Comparison of ENCODE assay signal across 8 cellular contexts in the genomic region with DNA sequence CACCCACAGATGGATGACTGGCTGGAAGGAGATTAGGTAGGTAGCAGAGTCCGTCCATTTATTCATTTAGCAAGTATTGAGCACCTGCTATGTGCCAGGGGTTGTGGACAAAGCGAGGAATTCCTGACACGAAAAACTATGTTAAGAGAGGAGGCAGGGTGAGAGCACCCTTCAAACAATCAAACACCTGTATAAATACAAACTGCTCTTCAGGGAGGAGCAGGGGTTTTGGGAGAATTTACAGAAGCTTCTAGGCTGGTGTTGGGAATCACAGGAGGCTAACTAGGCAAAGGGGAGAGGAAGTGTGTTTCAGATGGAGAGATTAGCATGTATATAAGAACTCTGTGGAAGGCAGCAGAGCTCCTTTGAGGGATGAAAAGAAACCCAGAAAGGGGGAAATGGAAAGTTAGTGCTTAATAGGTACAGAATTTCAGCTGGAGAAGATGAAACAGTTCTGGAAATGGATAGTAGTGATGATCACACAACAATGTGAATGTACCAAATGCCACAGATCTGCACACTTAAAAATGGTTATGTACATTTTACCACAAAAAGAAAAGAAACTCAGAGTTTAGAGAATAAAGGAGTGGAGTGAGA. TPM values are rescaled to one million over a fixed set of nuclear protein-coding genes. Genes with fewer than 3 reads are reported as not detected.
A peak's percentile ranks its signal among the peaks of the same experiment; 100 is the strongest.
DNase-seq lines count a peak whose midpoint lies in the region; ATAC-seq and TF ChIP-seq lines count a peak whose summit lies in the region.

No MANE protein-coding gene starts in this region.

- TF ChIP-seq CTCF in tibial artery (IDR thresholded peaks at IDR 0.05) (no peak), GM13977 (IDR thresholded peaks at IDR 0.05; ENCODE audit: extremely low read depth, insufficient read depth, missing control alignments) (no peak)

- CTCF ChIA-PET in activated CD8-positive, alpha-beta memory T cell treated with anti-CD3 and anti-CD28 coated beads, Interleukin-2, amount 10 ng/mL, durations not matched to agents 7 days and 5 days (lab: Charles Lee): interaction anchor here (0.8 to 3.1 kb wide), 9 partner anchors 8 to 169 kb away, joined by 3 to 26 read pairs (median 7); a partner anchor contains a TSS

- H3K27me3 ChIP-seq in adipocyte (replicated peaks; ENCODE audit: control insufficient read depth, insufficient read depth, low read length) (no peaks in the 10 kb centered on the region), layer of hippocampus (ENCODE audit: control insufficient read depth, insufficient read depth, low read length) (no peaks in the 10 kb centered on the region), tibial artery (no peaks in the 10 kb centered on the region)

- peak overlapping the region; percentile 89 for H3K4me3 Mint-ChIP-seq in activated CD8-positive, alpha-beta memory T cell treated with anti-CD3 and anti-CD28 coated beads, Interleukin-2, amount 10 ng/mL, durations not matched to agents 7 days and 5 days

- peaks cover 44% of the 10 kb centered on the region for H3K4me1 Mint-ChIP-seq in activated CD8-positive, alpha-beta memory T cell treated with anti-CD3 and anti-CD28 coated beads, Interleukin-2, amount 10 ng/mL, durations not matched to agents 7 days and 5 days

- DNase-seq in activated CD8-positive, alpha-beta memory T cell treated with anti-CD3 and anti-CD28 coated beads, Interleukin-2, amount 10 ng/mL, durations not matched to agents 7 days and 5 days: no peak
- no peak for DNase-seq in activated CD8-positive, alpha-beta memory T cell treated with anti-CD3 and anti-CD28 coated beads for 24 hours
- DNase-seq in adipocyte (ENCODE audit: low read depth) (no peak), tibial artery (no peak), GM13977 (ENCODE audit: low spot score) (no peak)

- ATAC-seq in activated CD8-positive, alpha-beta memory T cell treated with anti-CD3 and anti-CD28 coated beads, Interleukin-2, amount 10 ng/mL, durations not matched to agents 7 days and 5 days: no peak
- ATAC-seq in HG03108 (IDR thresholded peaks at IDR 0.05; ENCODE audit: unreplicated experiment) (no peak), HG03432 (IDR thresholded peaks at IDR 0.05; ENCODE audit: unreplicated experiment) (no peak)

- no peaks in the 10 kb centered on the region for H3K9me3 ChIP-seq in adipocyte (ENCODE audit: control insufficient read depth, low read length)
- H3K9me3 ChIP-seq in tibial artery: no peaks in the 10 kb centered on the region

- H3K4me1 ChIP-seq in adipocyte (ENCODE audit: control insufficient read depth, insufficient read depth, low read length) (peaks cover 18% of the 10 kb centered on the region), tibial artery (peaks cover 0 to 20% (median 16%) of the 10 kb centered on the region in 4 donors)

- H3K27ac Mint-ChIP-seq in activated CD8-positive, alpha-beta memory T cell treated with anti-CD3 and anti-CD28 coated beads, Interleukin-2, amount 10 ng/mL, durations not matched to agents 7 days and 5 days: peak overlapping the region; percentile 91

- in situ Hi-C loops in GM13977 (cut with MboI; ENCODE audit: low pct_unique_long_range_greater_than_20kb, low sequenced_read_pairs, unreplicated experiment): no loop called here

- H3K4me3 ChIP-seq in adipocyte (ENCODE audit: low read length) (peak overlapping the region; percentile 84), tibial artery (peak overlapping the region; percentile 73 to 88)

- peak overlapping the region; percentile 80 for H3K27ac ChIP-seq in layer of hippocampus (ENCODE audit: low read depth, low read length)
- H3K27ac ChIP-seq in tibial artery: peak overlapping the region; percentile 86 to 93

- peak overlapping the region; percentile 89 for H3K9ac ChIP-seq in adipocyte (ENCODE audit: low read length)

- intact Hi-C loops in tibial artery (cut with DNase I; ENCODE audit: low total_unique reads): loop anchor here (5.0 kb wide), 1 partner anchor 165 kb away; no protein-coding TSS in a partner anchor

- no peaks in the 10 kb centered on the region for H3K9me3 Mint-ChIP-seq in activated CD8-positive, alpha-beta memory T cell treated with anti-CD3 and anti-CD28 coated beads, Interleukin-2, amount 10 ng/mL, durations not matched to agents 7 days and 5 days (ENCODE audit: low read depth)

- H3K36me3 Mint-ChIP-seq in activated CD8-positive, alpha-beta memory T cell treated with anti-CD3 and anti-CD28 coated beads, Interleukin-2, amount 10 ng/mL, durations not matched to agents 7 days and 5 days: peaks cover 19% of the 10 kb centered on the region

- H3K27me3 Mint-ChIP-seq in activated CD8-positive, alpha-beta memory T cell treated with anti-CD3 and anti-CD28 coated beads, Interleukin-2, amount 10 ng/mL, durations not matched to agents 7 days and 5 days: no peaks in the 10 kb centered on the region

- no peaks in the 10 kb centered on the region for H3K36me3 ChIP-seq in adipocyte (ENCODE audit: control insufficient read depth, insufficient read depth, low read length, severe bottlenecking)
- no peaks in the 10 kb centered on the region for H3K36me3 ChIP-seq in tibial artery

RNA-seq across cellular contexts. Expression of a gene that starts 0.8 kb away (rescaled TPM):
- total RNA-seq in activated CD8-positive, alpha-beta memory T cell treated with anti-CD3 and anti-CD28 coated beads, Interleukin-2, amount 10 ng/mL, durations not matched to agents 7 days and 5 days: 10 to 100 TPM; 46.1 to 47.3 TPM

RNA-seq across cellular contexts. Expression of a gene that starts 8.1 kb away (rescaled TPM):
- 10 to 100 TPM; 59.3 to 71.9 TPM for total RNA-seq in activated CD8-positive, alpha-beta memory T cell treated with anti-CD3 and anti-CD28 coated beads, Interleukin-2, amount 10 ng/mL, durations not matched to agents 7 days and 5 days

RNA-seq across cellular contexts. Expression of a gene that starts 17.9 kb away (rescaled TPM):
- 100 to 1,000 TPM in 1 of 2 experiments, 10 to 100 TPM in 1; 76.0 to 120 TPM for total RNA-seq in activated CD8-positive, alpha-beta memory T cell treated with anti-CD3 and anti-CD28 coated beads, Interleukin-2, amount 10 ng/mL, durations not matched to agents 7 days and 5 days
